4 cellular contexts compared by ENCODE assay signal in the genomic region with DNA sequence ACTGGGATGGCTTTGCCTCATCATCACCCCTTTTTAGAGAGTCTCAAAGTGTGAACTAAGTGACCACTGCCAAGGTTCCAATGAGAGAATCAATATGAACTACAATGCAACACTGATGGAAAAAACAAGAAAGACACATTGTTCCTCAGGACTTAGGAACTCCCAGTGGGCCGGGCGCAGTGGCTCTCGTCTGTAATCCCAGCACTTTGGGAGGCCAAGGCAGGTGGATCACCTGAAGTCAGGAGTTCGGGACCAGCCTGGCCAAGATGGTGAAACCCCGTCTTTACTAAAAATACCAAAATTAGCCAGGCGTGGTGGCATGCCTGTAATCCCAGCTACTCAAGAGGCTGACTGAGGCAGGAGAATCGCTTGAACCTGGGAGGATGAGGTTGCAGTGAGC. TPM values are rescaled to one million over a fixed set of nuclear protein-coding genes. Genes with fewer than 3 reads are reported as not detected.
"Had no signal": no experiment of that assay in that cellular context is flagged by ENCODE, and none has a peak within 500 bp of the region (broad histone marks: within the 10 kb centered on the region; RNA-seq: fewer than 3 reads in every experiment).

No MANE protein-coding gene starts in this region.

RNA-seq across cellular contexts. Expression of gene NSG1, which starts 35.2 kb away (rescaled TPM):
- total RNA-seq: K562, PC-9, RPMI7951, SJSA1 had no signal
- polyA plus RNA-seq: K562 had no signal
